In the genomic region with DNA sequence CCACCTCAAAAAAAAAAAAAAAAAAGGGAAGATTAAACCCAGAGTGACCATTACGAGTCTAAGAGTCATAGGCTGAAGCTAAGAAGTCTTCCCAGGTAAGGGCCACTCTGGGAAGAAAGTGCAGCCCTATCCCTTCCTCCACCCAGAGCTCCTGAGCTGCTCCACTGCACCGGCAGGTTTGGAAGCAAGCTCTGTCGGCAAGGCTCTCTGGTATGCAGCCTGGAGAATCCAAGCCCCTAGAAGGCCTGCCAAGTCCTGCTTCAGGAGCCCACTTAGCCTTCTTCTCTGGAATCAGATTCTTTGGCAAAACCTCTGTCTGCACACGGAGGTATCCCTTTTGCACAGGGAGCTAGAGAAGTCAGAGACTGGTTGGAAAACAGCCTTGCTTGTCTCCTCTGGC, we compare ENCODE assay signal across 2 cellular contexts.
TF ChIP-seq lines count a peak whose summit lies in the region.

No MANE protein-coding gene starts in this region.

TF ChIP-seq in neural cell, 6 proteins besides CTCF, POLR2A, EP300 and RAD21 (continued from another document):
- TF ChIP-seq REST (IDR thresholded peaks at IDR 0.05; ENCODE audit: borderline replicate concordance): no peak
- no peak for TF ChIP-seq TAF1 (IDR thresholded peaks at IDR 0.05; ENCODE audit: low read depth)
- no peak for TF ChIP-seq MXI1 (conservative IDR thresholded peaks at IDR 0.05; ENCODE audit: poor library complexity, severe bottlenecking)

TF ChIP-seq in SK-N-SH, 30 proteins besides CTCF, POLR2A, EP300 and RAD21 (continued from another document):
- TF ChIP-seq REST (IDR thresholded peaks at IDR 0.05; ENCODE audit: low read depth, low read length): no peak
